15 cellular contexts compared by ENCODE assay signal in the genomic region with DNA sequence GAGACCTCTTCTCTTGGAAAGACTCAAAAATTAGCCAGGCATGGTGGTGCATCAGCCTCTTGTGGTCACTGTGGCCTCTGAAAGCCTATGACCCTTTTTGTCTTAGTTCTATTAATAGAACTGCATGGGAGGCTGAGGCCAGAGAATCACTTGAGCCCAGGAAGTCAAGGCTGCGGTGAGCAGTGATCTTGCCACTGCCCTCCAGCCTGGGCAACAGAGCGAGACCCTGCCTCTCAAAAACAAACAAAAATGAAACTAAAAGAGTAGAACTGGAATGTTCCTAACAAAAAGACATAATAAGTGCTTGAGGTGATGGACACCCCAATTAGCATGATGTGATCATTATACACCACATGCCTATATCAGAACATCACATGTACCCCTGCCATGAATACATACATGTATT.
DNase-seq lines count a peak whose midpoint lies in the region; ATAC-seq and FAIRE-seq lines count a peak whose summit lies in the region.
"Had no signal": no experiment of that assay in that cellular context is flagged by ENCODE, and none has a peak within 500 bp of the region (broad histone marks: within the 10 kb centered on the region; RNA-seq: fewer than 3 reads in every experiment).

No MANE protein-coding gene starts in this region.

- peak; percentile 72 for FAIRE-seq in GM18507 (lab: Jason Lieb, UNC)

- DNase-seq in GM18507 (ENCODE audit: extremely low spot score, insufficient read length, low read depth), result no peak
- no peak for DNase-seq in naive B cell
- DNase-seq in HUDEP-2 (lab: John Stamatoyannopoulos, UW; ENCODE audit: unreplicated experiment in 76 of 76), result no peak
- no peak for DNase-seq in dermis blood vessel endothelial cell
- DNase-seq in COLO668 (lab: John Stamatoyannopoulos, UW; ENCODE audit: unreplicated experiment), result no peak
- DNase-seq: activated T-cell treated with anti-CD3 and anti-CD28 coated beads for 4 hours; GF-D8; mesendoderm; NCI-H1930; stimulated activated CD4-positive, alpha-beta T cell treated with anti-CD3 and anti-CD28 coated beads, Interleukin-2, amount 100 ng/mL, for 48 hours; stimulated activated naive CD8-positive, alpha-beta T cell treated with anti-CD3 and anti-CD28 coated beads, Interleukin-15, Interleukin-2, amounts not matched to agents 100 U/mL and 50 U/mL, for 24 hours had no signal

- peak; percentile 57 for ATAC-seq in GM21529 (IDR thresholded peaks at IDR 0.05; ENCODE audit: unreplicated experiment)
- ATAC-seq in HG03460 (IDR thresholded peaks at IDR 0.05; ENCODE audit: unreplicated experiment), result peak; percentile 73
- peak; percentile 42 to 54 for ATAC-seq in naive B cell (ENCODE audit: low read depth in 2 of 2)
- ATAC-seq in GM21515 (IDR thresholded peaks at IDR 0.05; ENCODE audit: unreplicated experiment), result no peak
- ATAC-seq: SK-N-SH treated with all-trans-retinoic acid at 6 μM for 48 hours; stimulated activated naive CD8-positive, alpha-beta T cell treated with anti-CD3 and anti-CD28 coated beads, Interleukin-15, Interleukin-2, amounts not matched to agents 100 U/mL and 50 U/mL, for 24 hours had no signal

- H3K9me3 Mint-ChIP-seq in naive B cell, result no peaks in the 10 kb centered on the region

- H3K27me3 Mint-ChIP-seq in naive B cell, result no peaks in the 10 kb centered on the region

- peak overlapping the region in 5 of 8 donors; percentile 31 to 84 (median 58) for H3K4me3 Mint-ChIP-seq in naive B cell

- H3K36me3 Mint-ChIP-seq in naive B cell, result peaks cover 0 to 4% of the 10 kb centered on the region in 2 donors

- peaks cover 21 to 26% (median 26%) of the 10 kb centered on the region in 3 donors for H3K4me1 Mint-ChIP-seq in naive B cell

- H3K27ac Mint-ChIP-seq in naive B cell, result peak overlapping the region in 1 of 6 donors; percentile 9
